ENCODE assay signal across 1 cellular context in the genomic region with DNA sequence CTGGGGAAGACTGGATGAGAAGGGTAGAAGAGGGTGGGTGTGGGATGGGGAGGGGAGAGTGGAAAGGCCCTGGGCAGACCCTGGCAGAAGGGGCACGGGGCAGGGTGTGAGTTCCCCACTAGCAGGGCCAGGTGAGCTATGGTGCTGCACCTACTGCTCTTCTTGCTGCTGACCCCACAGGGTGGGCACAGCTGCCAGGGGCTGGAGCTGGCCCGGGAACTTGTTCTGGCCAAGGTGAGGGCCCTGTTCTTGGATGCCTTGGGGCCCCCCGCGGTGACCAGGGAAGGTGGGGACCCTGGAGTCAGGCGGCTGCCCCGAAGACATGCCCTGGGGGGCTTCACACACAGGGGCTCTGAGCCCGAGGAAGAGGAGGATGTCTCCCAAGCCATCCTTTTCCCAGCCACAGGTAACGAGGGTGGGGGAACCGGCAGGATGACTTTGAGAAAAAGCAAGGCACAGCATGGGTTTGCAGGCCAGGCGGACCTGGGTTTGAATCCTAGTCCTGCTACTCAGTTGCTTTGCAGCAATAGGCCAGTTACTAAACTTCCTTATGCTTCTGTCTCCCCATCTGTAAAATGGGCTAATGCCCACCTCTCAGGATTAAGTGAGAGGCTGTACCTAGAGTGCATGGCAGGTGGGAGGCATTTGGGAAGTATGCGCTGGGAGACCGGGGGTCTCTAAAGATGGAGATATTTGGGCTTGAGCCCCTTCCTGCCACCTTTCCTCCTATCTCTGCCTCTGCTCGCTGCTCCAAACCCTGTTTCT.
TF ChIP-seq lines count a peak whose summit lies in the region.

A gene with protein sequence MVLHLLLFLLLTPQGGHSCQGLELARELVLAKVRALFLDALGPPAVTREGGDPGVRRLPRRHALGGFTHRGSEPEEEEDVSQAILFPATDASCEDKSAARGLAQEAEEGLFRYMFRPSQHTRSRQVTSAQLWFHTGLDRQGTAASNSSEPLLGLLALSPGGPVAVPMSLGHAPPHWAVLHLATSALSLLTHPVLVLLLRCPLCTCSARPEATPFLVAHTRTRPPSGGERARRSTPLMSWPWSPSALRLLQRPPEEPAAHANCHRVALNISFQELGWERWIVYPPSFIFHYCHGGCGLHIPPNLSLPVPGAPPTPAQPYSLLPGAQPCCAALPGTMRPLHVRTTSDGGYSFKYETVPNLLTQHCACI (plus strand): TSS at position 74 of the 765 bp plus-strand sequence. CDS start 65 bp downstream, at position 139.

TF ChIP-seq in HepG2, 621 proteins besides CTCF, POLR2A, EP300 and RAD21 (continued from another document):
- TF ChIP-seq, protein P1, sequence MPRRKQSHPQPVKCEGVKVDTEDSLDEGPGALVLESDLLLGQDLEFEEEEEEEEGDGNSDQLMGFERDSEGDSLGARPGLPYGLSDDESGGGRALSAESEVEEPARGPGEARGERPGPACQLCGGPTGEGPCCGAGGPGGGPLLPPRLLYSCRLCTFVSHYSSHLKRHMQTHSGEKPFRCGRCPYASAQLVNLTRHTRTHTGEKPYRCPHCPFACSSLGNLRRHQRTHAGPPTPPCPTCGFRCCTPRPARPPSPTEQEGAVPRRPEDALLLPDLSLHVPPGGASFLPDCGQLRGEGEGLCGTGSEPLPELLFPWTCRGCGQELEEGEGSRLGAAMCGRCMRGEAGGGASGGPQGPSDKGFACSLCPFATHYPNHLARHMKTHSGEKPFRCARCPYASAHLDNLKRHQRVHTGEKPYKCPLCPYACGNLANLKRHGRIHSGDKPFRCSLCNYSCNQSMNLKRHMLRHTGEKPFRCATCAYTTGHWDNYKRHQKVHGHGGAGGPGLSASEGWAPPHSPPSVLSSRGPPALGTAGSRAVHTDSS (CRISPR knock-in tag; conservative IDR thresholded peaks at IDR 0.05), result no peak
- TF ChIP-seq NCOA1 (CRISPR knock-in tag; IDR thresholded peaks at IDR 0.05), result no peak
